In the genomic region with DNA sequence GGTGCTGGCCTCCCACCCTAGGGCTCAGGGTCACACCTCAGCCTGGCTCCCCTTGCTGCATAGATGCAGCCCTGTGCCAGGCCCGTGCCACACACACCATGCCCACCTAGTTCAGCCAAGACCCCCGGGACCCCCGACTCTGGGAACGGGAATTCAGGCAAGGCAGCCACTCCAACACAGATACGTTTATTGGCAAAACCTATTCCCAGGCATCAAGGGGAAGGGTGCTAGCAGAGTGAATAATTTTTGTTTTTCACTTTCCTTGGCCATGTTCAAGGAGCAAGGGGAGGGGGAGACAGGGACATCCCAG, we compare ENCODE assay signal across 17 cellular contexts. TPM values are rescaled to one million over a fixed set of nuclear protein-coding genes. Genes with fewer than 3 reads are reported as not detected.
"Had no signal": no experiment of that assay in that cellular context is flagged by ENCODE, and none has a peak within 500 bp of the region (broad histone marks: within the 10 kb centered on the region; RNA-seq: fewer than 3 reads in every experiment).

No MANE protein-coding gene starts in this region.

- H3K4me3 Mint-ChIP-seq: activated naive CD8-positive, alpha-beta T cell treated with anti-CD3 and anti-CD28 coated beads, Interleukin-2, amount 50 U/mL, for 24 hours; activated T-helper 1 cell treated with anti-CD3 and anti-CD28 coated beads, Interleukin-12 subunit alpha, Interleukin-12 subunit beta, Interleukin-2, Interleukin-4 antibody, amounts not matched to agents 30 ng/mL and 10 ng/mL and 1 ng/mL, durations not matched to agents 14 hours and 24 hours and 36 hours; stimulated activated naive CD8-positive, alpha-beta T cell treated with anti-CD3 and anti-CD28 coated beads, Interleukin-15, Interleukin-2, amounts not matched to agents 100 ng/mL and 50 ng/mL, for 24 hours had no signal

- FAIRE-seq: islet of Langerhans, small intestine had no signal

- H3K36me3 Mint-ChIP-seq: T-cell had no signal

- H3K4me3 ChIP-seq: mucosa of descending colon, prostate gland, SK-N-MC, upper lobe of left lung had no signal

- H3K9me3 ChIP-seq: mucosa of descending colon, prostate gland, upper lobe of left lung had no signal

- ATAC-seq: activated naive CD8-positive, alpha-beta T cell treated with anti-CD3 and anti-CD28 coated beads, Interleukin-2, amount 50 U/mL, for 24 hours had no signal

- H3K9me3 Mint-ChIP-seq: activated naive CD8-positive, alpha-beta T cell treated with anti-CD3 and anti-CD28 coated beads, Interleukin-2, amount 50 U/mL, for 24 hours; activated T-helper 1 cell treated with anti-CD3 and anti-CD28 coated beads, Interleukin-12 subunit alpha, Interleukin-12 subunit beta, Interleukin-2, Interleukin-4 antibody, amounts not matched to agents 30 ng/mL and 10 ng/mL and 1 ng/mL, durations not matched to agents 14 hours and 24 hours and 36 hours; nephron progenitor cell; stimulated activated naive CD8-positive, alpha-beta T cell treated with anti-CD3 and anti-CD28 coated beads, Interleukin-15, Interleukin-2, amounts not matched to agents 100 ng/mL and 50 ng/mL, for 24 hours; T-cell had no signal

- H3K27ac Mint-ChIP-seq: activated T-helper 1 cell treated with anti-CD3 and anti-CD28 coated beads, Interleukin-12 subunit alpha, Interleukin-12 subunit beta, Interleukin-2, Interleukin-4 antibody, amounts not matched to agents 30 ng/mL and 10 ng/mL and 1 ng/mL, durations not matched to agents 14 hours and 24 hours and 36 hours had no signal

- H3K27me3 Mint-ChIP-seq: activated naive CD8-positive, alpha-beta T cell treated with anti-CD3 and anti-CD28 coated beads, Interleukin-2, amount 50 U/mL, for 24 hours; stimulated activated naive CD8-positive, alpha-beta T cell treated with anti-CD3 and anti-CD28 coated beads, Interleukin-15, Interleukin-2, amounts not matched to agents 100 ng/mL and 50 ng/mL, for 24 hours; T-cell had no signal

- H3K27ac ChIP-seq: prostate gland, SK-N-MC, upper lobe of left lung had no signal

- DNase-seq: activated naive CD8-positive, alpha-beta T cell treated with anti-CD3 and anti-CD28 coated beads, Interleukin-2, amount 50 U/mL, for 24 hours; aorta; cerebellar nuclear complex; mammary epithelial cell; small intestine; stimulated activated CD4-positive, alpha-beta T cell treated with anti-CD3 and anti-CD28 coated beads, Interleukin-4, amount 100 ng/mL, for 24 hours; T-helper 9 cell had no signal

- H3K4me1 ChIP-seq: prostate gland had no signal

- H3K27me3 ChIP-seq: upper lobe of left lung had no signal

- H3K36me3 ChIP-seq: prostate gland, upper lobe of left lung had no signal

RNA-seq across cellular contexts. Expression of gene SLC4A1, which starts 19.8 kb away (rescaled TPM):
- total RNA-seq: activated T-helper 1 cell treated with anti-CD3 and anti-CD28 coated beads, Interleukin-12 subunit alpha, Interleukin-12 subunit beta, Interleukin-2, Interleukin-4 antibody, amounts not matched to agents 30 ng/mL and 10 ng/mL and 1 ng/mL, durations not matched to agents 14 hours and 24 hours and 36 hours; mammary epithelial cell; mucosa of descending colon; T-cell had no signal
- polyA plus RNA-seq: esophagus, mammary epithelial cell, small intestine had no signal
